In the genomic region with DNA sequence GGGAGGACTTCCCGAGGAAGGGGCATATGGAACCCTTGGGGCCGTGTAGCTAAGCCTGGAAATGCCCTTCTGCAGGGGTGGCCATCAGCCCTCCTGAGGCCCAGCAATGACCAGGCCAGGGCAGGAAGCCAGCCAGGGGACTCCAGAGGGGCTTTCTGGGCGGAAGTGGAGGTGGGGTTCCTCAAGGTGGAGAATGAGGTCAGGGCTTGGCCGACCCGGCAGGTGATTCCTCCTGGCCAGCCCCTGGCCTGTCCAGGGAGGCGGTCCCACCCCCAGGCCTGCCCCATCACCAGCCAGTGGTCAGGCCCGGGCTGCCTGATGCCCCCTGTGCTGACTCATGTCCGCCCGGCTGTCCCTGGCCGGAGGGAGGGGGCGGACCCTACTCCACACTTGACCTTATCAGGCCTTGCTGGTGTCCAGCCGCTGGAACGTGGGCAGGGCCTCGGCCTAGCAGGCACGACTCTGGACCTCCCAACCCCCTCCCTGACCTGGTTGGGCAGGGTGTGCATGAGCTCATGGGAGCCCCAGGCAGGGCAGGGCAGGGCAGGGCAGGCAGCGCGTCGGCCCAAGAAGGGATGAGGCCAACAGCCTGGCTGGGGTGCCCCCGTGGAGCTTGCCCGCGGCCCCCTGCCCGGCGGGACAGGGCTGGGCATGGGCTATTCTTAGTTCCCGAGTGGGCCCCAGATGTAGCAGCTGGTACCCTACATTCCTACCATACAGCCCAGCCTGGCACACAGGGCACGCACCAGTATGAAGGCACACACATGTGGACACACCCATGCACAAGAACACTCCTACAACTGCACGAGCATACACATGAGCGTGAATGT, we compare ENCODE assay signal across 2 cellular contexts.
TF ChIP-seq lines count a peak whose summit lies in the region.

No MANE protein-coding gene starts in this region.

TF ChIP-seq in Ishikawa, 13 proteins besides CTCF, POLR2A, EP300 and RAD21 (continued from another document):
- peak; percentile 78 for TF ChIP-seq TEAD4 (IDR thresholded peaks at IDR 0.05)
- TF ChIP-seq, protein P1, sequence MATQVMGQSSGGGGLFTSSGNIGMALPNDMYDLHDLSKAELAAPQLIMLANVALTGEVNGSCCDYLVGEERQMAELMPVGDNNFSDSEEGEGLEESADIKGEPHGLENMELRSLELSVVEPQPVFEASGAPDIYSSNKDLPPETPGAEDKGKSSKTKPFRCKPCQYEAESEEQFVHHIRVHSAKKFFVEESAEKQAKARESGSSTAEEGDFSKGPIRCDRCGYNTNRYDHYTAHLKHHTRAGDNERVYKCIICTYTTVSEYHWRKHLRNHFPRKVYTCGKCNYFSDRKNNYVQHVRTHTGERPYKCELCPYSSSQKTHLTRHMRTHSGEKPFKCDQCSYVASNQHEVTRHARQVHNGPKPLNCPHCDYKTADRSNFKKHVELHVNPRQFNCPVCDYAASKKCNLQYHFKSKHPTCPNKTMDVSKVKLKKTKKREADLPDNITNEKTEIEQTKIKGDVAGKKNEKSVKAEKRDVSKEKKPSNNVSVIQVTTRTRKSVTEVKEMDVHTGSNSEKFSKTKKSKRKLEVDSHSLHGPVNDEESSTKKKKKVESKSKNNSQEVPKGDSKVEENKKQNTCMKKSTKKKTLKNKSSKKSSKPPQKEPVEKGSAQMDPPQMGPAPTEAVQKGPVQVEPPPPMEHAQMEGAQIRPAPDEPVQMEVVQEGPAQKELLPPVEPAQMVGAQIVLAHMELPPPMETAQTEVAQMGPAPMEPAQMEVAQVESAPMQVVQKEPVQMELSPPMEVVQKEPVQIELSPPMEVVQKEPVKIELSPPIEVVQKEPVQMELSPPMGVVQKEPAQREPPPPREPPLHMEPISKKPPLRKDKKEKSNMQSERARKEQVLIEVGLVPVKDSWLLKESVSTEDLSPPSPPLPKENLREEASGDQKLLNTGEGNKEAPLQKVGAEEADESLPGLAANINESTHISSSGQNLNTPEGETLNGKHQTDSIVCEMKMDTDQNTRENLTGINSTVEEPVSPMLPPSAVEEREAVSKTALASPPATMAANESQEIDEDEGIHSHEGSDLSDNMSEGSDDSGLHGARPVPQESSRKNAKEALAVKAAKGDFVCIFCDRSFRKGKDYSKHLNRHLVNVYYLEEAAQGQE (IDR thresholded peaks at IDR 0.05; ENCODE audit: low read depth): no peak
- TF ChIP-seq NFIC (IDR thresholded peaks at IDR 0.05): peak; percentile 67
- no peak; the same call in 1 of the 2 replicates for TF ChIP-seq CEBPB (IDR thresholded peaks at IDR 0.05)
- 0 out of 2 replicates have a peak, but pooled peaks have one; percentile 8 for TF ChIP-seq CREB1 (IDR thresholded peaks at IDR 0.05; ENCODE audit: low read depth)
- TF ChIP-seq, protein P2, sequence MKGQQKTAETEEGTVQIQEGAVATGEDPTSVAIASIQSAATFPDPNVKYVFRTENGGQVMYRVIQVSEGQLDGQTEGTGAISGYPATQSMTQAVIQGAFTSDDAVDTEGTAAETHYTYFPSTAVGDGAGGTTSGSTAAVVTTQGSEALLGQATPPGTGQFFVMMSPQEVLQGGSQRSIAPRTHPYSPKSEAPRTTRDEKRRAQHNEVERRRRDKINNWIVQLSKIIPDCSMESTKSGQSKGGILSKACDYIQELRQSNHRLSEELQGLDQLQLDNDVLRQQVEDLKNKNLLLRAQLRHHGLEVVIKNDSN (IDR thresholded peaks at IDR 0.05): peak; percentile 13; the same call in 1 of the 2 replicates
- TF ChIP-seq TAF1 (IDR thresholded peaks at IDR 0.05; ENCODE audit: low read depth): no peak
- peak; percentile 86 for TF ChIP-seq TCF12 (IDR thresholded peaks at IDR 0.05; ENCODE audit: low read depth)
- TF ChIP-seq, protein P3, sequence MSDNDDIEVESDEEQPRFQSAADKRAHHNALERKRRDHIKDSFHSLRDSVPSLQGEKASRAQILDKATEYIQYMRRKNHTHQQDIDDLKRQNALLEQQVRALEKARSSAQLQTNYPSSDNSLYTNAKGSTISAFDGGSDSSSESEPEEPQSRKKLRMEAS (IDR thresholded peaks at IDR 0.05): peak; percentile 92
- TF ChIP-seq ZBTB7A (IDR thresholded peaks at IDR 0.05; ENCODE audit: low read depth): peak; percentile 84; the same call in 1 of the 2 replicates
- TF ChIP-seq FOXM1 (IDR thresholded peaks at IDR 0.05; ENCODE audit: borderline replicate concordance, low read depth): peak; percentile 73; the same call in 1 of the 2 replicates
- TF ChIP-seq YY1 (IDR thresholded peaks at IDR 0.05; ENCODE audit: low read depth): no peak; the same call in 1 of the 2 replicates

TF ChIP-seq in HepG2, 621 proteins besides CTCF, POLR2A, EP300 and RAD21 (continued from another document and continues in another):
- TF ChIP-seq TARDBP (CRISPR knock-in tag; IDR thresholded peaks at IDR 0.05): peak; percentile 94; the same call in 1 of the 2 replicates
- TF ChIP-seq MAFF (IDR thresholded peaks at IDR 0.05; ENCODE audit: low read depth, low read length): peak; percentile 43; the same call in 1 of the 2 replicates
- TF ChIP-seq, protein P4, sequence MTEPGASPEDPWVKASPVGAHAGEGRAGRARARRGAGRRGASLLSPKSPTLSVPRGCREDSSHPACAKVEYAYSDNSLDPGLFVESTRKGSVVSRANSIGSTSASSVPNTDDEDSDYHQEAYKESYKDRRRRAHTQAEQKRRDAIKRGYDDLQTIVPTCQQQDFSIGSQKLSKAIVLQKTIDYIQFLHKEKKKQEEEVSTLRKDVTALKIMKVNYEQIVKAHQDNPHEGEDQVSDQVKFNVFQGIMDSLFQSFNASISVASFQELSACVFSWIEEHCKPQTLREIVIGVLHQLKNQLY (CRISPR knock-in tag; IDR thresholded peaks at IDR 0.05): peak; percentile 98
- TF ChIP-seq, protein P5, sequence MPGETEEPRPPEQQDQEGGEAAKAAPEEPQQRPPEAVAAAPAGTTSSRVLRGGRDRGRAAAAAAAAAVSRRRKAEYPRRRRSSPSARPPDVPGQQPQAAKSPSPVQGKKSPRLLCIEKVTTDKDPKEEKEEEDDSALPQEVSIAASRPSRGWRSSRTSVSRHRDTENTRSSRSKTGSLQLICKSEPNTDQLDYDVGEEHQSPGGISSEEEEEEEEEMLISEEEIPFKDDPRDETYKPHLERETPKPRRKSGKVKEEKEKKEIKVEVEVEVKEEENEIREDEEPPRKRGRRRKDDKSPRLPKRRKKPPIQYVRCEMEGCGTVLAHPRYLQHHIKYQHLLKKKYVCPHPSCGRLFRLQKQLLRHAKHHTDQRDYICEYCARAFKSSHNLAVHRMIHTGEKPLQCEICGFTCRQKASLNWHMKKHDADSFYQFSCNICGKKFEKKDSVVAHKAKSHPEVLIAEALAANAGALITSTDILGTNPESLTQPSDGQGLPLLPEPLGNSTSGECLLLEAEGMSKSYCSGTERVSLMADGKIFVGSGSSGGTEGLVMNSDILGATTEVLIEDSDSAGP (CRISPR knock-in tag; IDR thresholded peaks at IDR 0.05; ENCODE audit: borderline replicate concordance): peak; percentile 73
- TF ChIP-seq, protein P6, sequence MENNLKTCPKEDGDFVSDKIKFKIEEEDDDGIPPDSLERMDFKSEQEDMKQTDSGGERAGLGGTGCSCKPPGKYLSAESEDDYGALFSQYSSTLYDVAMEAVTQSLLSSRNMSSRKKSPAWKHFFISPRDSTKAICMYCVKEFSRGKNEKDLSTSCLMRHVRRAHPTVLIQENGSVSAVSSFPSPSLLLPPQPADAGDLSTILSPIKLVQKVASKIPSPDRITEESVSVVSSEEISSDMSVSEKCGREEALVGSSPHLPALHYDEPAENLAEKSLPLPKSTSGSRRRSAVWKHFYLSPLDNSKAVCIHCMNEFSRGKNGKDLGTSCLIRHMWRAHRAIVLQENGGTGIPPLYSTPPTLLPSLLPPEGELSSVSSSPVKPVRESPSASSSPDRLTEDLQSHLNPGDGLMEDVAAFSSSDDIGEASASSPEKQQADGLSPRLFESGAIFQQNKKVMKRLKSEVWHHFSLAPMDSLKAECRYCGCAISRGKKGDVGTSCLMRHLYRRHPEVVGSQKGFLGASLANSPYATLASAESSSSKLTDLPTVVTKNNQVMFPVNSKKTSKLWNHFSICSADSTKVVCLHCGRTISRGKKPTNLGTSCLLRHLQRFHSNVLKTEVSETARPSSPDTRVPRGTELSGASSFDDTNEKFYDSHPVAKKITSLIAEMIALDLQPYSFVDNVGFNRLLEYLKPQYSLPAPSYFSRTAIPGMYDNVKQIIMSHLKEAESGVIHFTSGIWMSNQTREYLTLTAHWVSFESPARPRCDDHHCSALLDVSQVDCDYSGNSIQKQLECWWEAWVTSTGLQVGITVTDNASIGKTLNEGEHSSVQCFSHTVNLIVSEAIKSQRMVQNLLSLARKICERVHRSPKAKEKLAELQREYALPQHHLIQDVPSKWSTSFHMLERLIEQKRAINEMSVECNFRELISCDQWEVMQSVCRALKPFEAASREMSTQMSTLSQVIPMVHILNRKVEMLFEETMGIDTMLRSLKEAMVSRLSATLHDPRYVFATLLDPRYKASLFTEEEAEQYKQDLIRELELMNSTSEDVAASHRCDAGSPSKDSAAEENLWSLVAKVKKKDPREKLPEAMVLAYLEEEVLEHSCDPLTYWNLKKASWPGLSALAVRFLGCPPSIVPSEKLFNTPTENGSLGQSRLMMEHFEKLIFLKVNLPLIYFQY (CRISPR knock-in tag; IDR thresholded peaks at IDR 0.05; ENCODE audit: borderline replicate concordance): no peak
- TF ChIP-seq ELF3 (CRISPR knock-in tag; IDR thresholded peaks at IDR 0.05): peak; percentile 80
- TF ChIP-seq TEAD3 (CRISPR knock-in tag; optimal IDR thresholded peaks at IDR 0.05; ENCODE audit: borderline replicate concordance): peak; percentile 95
- TF ChIP-seq, protein P7, sequence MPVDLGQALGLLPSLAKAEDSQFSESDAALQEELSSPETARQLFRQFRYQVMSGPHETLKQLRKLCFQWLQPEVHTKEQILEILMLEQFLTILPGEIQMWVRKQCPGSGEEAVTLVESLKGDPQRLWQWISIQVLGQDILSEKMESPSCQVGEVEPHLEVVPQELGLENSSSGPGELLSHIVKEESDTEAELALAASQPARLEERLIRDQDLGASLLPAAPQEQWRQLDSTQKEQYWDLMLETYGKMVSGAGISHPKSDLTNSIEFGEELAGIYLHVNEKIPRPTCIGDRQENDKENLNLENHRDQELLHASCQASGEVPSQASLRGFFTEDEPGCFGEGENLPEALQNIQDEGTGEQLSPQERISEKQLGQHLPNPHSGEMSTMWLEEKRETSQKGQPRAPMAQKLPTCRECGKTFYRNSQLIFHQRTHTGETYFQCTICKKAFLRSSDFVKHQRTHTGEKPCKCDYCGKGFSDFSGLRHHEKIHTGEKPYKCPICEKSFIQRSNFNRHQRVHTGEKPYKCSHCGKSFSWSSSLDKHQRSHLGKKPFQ (CRISPR knock-in tag; IDR thresholded peaks at IDR 0.05; ENCODE audit: insufficient replicate concordance): peak; percentile 78
- peak; percentile 65; the same call in 1 of the 2 replicates for TF ChIP-seq ZNF839 (CRISPR knock-in tag; IDR thresholded peaks at IDR 0.05; ENCODE audit: borderline replicate concordance)
- TF ChIP-seq, protein P8, sequence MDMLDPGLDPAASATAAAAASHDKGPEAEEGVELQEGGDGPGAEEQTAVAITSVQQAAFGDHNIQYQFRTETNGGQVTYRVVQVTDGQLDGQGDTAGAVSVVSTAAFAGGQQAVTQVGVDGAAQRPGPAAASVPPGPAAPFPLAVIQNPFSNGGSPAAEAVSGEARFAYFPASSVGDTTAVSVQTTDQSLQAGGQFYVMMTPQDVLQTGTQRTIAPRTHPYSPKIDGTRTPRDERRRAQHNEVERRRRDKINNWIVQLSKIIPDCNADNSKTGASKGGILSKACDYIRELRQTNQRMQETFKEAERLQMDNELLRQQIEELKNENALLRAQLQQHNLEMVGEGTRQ (IDR thresholded peaks at IDR 0.05; ENCODE audit: low read depth, low read length): no peak
- TF ChIP-seq, protein P8 (CRISPR knock-in tag; IDR thresholded peaks at IDR 0.05; ENCODE audit: borderline replicate concordance): peak; percentile 44; the same call in 1 of the 2 replicates
- TF ChIP-seq, protein P9, sequence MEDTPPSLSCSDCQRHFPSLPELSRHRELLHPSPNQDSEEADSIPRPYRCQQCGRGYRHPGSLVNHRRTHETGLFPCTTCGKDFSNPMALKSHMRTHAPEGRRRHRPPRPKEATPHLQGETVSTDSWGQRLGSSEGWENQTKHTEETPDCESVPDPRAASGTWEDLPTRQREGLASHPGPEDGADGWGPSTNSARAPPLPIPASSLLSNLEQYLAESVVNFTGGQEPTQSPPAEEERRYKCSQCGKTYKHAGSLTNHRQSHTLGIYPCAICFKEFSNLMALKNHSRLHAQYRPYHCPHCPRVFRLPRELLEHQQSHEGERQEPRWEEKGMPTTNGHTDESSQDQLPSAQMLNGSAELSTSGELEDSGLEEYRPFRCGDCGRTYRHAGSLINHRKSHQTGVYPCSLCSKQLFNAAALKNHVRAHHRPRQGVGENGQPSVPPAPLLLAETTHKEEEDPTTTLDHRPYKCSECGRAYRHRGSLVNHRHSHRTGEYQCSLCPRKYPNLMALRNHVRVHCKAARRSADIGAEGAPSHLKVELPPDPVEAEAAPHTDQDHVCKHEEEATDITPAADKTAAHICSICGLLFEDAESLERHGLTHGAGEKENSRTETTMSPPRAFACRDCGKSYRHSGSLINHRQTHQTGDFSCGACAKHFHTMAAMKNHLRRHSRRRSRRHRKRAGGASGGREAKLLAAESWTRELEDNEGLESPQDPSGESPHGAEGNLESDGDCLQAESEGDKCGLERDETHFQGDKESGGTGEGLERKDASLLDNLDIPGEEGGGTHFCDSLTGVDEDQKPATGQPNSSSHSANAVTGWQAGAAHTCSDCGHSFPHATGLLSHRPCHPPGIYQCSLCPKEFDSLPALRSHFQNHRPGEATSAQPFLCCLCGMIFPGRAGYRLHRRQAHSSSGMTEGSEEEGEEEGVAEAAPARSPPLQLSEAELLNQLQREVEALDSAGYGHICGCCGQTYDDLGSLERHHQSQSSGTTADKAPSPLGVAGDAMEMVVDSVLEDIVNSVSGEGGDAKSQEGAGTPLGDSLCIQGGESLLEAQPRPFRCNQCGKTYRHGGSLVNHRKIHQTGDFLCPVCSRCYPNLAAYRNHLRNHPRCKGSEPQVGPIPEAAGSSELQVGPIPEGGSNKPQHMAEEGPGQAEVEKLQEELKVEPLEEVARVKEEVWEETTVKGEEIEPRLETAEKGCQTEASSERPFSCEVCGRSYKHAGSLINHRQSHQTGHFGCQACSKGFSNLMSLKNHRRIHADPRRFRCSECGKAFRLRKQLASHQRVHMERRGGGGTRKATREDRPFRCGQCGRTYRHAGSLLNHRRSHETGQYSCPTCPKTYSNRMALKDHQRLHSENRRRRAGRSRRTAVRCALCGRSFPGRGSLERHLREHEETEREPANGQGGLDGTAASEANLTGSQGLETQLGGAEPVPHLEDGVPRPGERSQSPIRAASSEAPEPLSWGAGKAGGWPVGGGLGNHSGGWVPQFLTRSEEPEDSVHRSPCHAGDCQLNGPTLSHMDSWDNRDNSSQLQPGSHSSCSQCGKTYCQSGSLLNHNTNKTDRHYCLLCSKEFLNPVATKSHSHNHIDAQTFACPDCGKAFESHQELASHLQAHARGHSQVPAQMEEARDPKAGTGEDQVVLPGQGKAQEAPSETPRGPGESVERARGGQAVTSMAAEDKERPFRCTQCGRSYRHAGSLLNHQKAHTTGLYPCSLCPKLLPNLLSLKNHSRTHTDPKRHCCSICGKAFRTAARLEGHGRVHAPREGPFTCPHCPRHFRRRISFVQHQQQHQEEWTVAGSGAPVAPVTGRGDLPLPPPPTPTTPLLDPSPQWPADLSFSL (CRISPR knock-in tag; IDR thresholded peaks at IDR 0.05): no peak
- TF ChIP-seq, protein P10, sequence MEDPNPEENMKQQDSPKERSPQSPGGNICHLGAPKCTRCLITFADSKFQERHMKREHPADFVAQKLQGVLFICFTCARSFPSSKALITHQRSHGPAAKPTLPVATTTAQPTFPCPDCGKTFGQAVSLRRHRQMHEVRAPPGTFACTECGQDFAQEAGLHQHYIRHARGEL (CRISPR knock-in tag; IDR thresholded peaks at IDR 0.05): 0 out of 2 replicates have a peak, but pooled peaks have one; percentile 58
- TF ChIP-seq ESRRA (CRISPR knock-in tag; IDR thresholded peaks at IDR 0.05; ENCODE audit: low read depth): peak; percentile 85; the same call in 1 of the 2 replicates
- peak; percentile 88; the same call in 1 of the 2 replicates for TF ChIP-seq ZZZ3 (CRISPR knock-in tag; IDR thresholded peaks at IDR 0.05; ENCODE audit: borderline replicate concordance)
- no peak for TF ChIP-seq RORA (CRISPR knock-in tag; IDR thresholded peaks at IDR 0.05)
